ENCODE assay signal across 10 cellular contexts in the genomic region with DNA sequence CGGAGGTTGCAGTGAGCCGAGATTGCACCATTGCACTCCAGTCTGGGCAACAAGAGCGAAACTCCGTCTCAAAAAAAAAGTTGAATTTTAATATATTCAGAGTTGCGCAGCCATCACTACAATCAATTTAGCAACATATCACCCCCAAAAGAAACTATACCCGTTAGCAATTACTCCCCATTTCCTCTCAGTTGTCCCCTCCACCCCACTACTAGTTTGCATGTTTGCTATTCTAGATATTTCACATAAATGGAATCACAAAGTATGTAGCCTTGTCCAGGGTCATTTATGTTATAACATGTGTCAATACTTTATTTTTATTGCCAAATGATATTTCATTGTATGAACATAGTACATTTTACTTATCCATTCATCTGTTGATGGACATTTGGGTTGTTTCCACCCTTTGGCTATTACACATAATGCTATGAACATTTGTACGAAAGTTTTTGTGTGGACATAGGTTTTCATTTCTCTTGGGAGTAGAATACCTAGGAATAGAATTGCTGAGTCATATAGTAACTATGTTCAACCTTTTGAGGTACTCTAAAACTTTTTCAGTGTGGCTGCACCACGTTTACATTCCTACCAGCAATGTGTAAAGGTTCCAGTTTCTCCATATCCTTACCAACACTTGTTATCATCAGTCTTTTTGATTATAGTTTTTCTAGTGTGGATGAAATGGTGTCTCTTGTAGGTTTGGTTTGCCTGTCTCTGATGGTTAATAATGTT. TPM values are rescaled to one million over a fixed set of nuclear protein-coding genes. Genes with fewer than 3 reads are reported as not detected.
DNase-seq lines count a peak whose midpoint lies in the region; ATAC-seq and TF ChIP-seq lines count a peak whose summit lies in the region.
"Had no signal": no experiment of that assay in that cellular context is flagged by ENCODE, and none has a peak within 500 bp of the region (broad histone marks: within the 10 kb centered on the region; RNA-seq: fewer than 3 reads in every experiment).

No MANE protein-coding gene starts in this region.

- TF ChIP-seq CTCF in GM06990 (IDR thresholded peaks at IDR 0.05; ENCODE audit: insufficient read depth, low read length, poor library complexity, severe bottlenecking), result no peak
- TF ChIP-seq CTCF in NB4 (IDR thresholded peaks at IDR 0.05; ENCODE audit: low read depth, low read length), result no peak
- TF ChIP-seq CTCF in colonic mucosa (IDR thresholded peaks at IDR 0.05), result no peak
- TF ChIP-seq CTCF in GM10248 (IDR thresholded peaks at IDR 0.05; ENCODE audit: control extremely low read depth, extremely low read depth, low read depth, missing control alignments), result no peak

- intact Hi-C loops in colonic mucosa (cut with DNase I), result no loop called here

- H3K27ac ChIP-seq in colonic mucosa, result no peak overlapping the region

- TF ChIP-seq POLR2A in NB4 (IDR thresholded peaks at IDR 0.05; ENCODE audit: extremely low read depth, insufficient read length), result no peak

- POLR2A ChIA-PET in GM10248 (lab: Yijun Ruan, JAX), result interaction anchor here (0.7 kb wide), 1 partner anchor 12 kb away, joined by 4 read pairs; no protein-coding TSS in a partner anchor

- no peaks in the 10 kb centered on the region for H3K36me3 ChIP-seq in GM06990 (ENCODE audit: control insufficient read depth, insufficient read depth, low read length)
- H3K36me3 ChIP-seq in colonic mucosa, result no peaks in the 10 kb centered on the region

- H3K9ac ChIP-seq in colonic mucosa (ENCODE audit: low read depth in 2 of 2, low read length in 2 of 2), result no peak overlapping the region

- no peaks in the 10 kb centered on the region for H3K27me3 ChIP-seq in GM06990 (replicated peaks; ENCODE audit: control insufficient read depth, insufficient read depth, low read length)
- H3K27me3 ChIP-seq in colonic mucosa, result no peaks in the 10 kb centered on the region

- CTCF ChIA-PET in GM10248 (lab: Yijun Ruan, JAX), result no interaction called here

- peak; percentile 54 for DNase-seq in GM06990 (ENCODE audit: extremely low read depth, insufficient read length)
- peak; percentile 18 for DNase-seq in NB4 (ENCODE audit: low read depth)
- no peak for DNase-seq in colonic mucosa
- peak; percentile 5 for DNase-seq in pons (ENCODE audit: low spot score)
- no peak for DNase-seq in activated gamma-delta T cell treated with Interleukin-2 at 50 U/mL for 16 hours
- no peak for DNase-seq in GM10248 (ENCODE audit: extremely low spot score)
- DNase-seq: NCI-H345; stimulated activated CD8-positive, alpha-beta memory T cell treated with anti-CD3 and anti-CD28 coated beads, Interleukin-4, amount 100 ng/mL, for 48 hours had no signal

- H3K4me3 ChIP-seq in GM06990 (replicated peaks; ENCODE audit: low read depth, low read length) (peak overlapping the region; percentile 77), NB4 (ENCODE audit: low read depth, low read length) (no peak overlapping the region), colonic mucosa (peak overlapping the region; percentile 50)

- ATAC-seq in HG03097 (IDR thresholded peaks at IDR 0.05; ENCODE audit: low FRiP score, unreplicated experiment) (no peak), GM21381 (IDR thresholded peaks at IDR 0.05; ENCODE audit: unreplicated experiment) (no peak)

- H3K9me3 ChIP-seq in colonic mucosa, result no peaks in the 10 kb centered on the region

- peaks cover 5% of the 10 kb centered on the region for H3K4me1 ChIP-seq in colonic mucosa

RNA-seq across cellular contexts. Expression of a gene that starts 2.2 kb away (rescaled TPM):
- total RNA-seq in colonic mucosa, result 10 to 100 TPM; 18.0 to 22.2 TPM

Comparison
In these comparisons a context has a peak if more than half of its experiments do, and no peak if none do; other contexts are left out.
1. DNase-seq: peak in GM06990 (single experiment), NB4 (single experiment) and pons (single experiment); none in colonic mucosa (single experiment), activated gamma-delta T cell treated with Interleukin-2 at 50 U/mL for 16 hours (single experiment) and GM10248 (single experiment).